24 cellular contexts compared by ENCODE assay signal in the genomic region with DNA sequence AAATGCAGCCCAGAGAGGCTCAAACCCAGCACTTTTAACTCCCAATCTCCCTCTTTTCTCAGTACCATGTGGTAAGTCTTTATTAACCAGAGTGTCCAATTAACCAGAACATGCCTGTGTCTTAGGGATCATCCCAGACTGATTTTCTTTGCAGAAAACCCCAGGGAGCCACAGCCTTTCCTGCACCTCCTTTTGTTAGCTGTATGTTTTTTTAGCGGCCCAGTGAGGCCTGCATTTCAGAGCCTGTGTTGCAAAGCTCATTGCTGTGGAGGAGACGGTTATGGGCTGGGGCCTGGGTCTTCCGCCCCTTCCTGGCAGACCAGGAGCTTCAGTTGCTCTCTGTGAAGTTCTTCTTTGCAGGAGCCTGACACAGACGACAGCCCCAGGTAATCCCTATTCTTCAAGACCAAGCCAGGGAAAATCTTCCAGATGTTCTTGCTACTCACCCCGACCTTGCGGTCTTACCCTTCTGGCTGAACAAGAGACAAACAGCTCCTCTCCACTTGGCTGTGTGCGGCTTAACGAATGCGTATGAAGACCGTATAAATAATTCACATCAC.
DNase-seq lines count a peak whose midpoint lies in the region; ATAC-seq and TF ChIP-seq lines count a peak whose summit lies in the region.
"Had no signal": no experiment of that assay in that cellular context is flagged by ENCODE, and none has a peak within 500 bp of the region (broad histone marks: within the 10 kb centered on the region; RNA-seq: fewer than 3 reads in every experiment).

No MANE protein-coding gene starts in this region.

- H3K27me3 Mint-ChIP-seq in H9 (ENCODE audit: low read depth): no peaks in the 10 kb centered on the region
- H3K27me3 Mint-ChIP-seq in WTC11 (ENCODE audit: low read depth): no peaks in the 10 kb centered on the region

- H3K27ac Mint-ChIP-seq in H9 (peak overlapping the region; percentile 62 to 97 (median 93)), WTC11 (peak overlapping the region; percentile 100)
- H3K27ac Mint-ChIP-seq: CD8-positive, alpha-beta memory T cell; T-cell had no signal

- no peak overlapping the region for H4K5ac ChIP-seq in H9 (ENCODE audit: insufficient read length, low read depth, low read length)

- H3K36me3 Mint-ChIP-seq in H9 (ENCODE audit: insufficient read depth in 1 of 3, low read depth in 3 of 3) (no peaks in the 10 kb centered on the region; a peak in 1 of 7 replicates), WTC11 (peaks cover 3% of the 10 kb centered on the region; the same call in 1 of the 2 replicates)
- H3K36me3 Mint-ChIP-seq: CD8-positive, alpha-beta memory T cell; T-cell had no signal

- H3K9me3 ChIP-seq in H9 (ENCODE audit: control insufficient read depth, low read depth, low read length) (no peaks in the 10 kb centered on the region), iPS-15b (ENCODE audit: control insufficient read depth, insufficient read depth, low read length) (no peaks in the 10 kb centered on the region)

- H2BK12ac ChIP-seq in H9 (ENCODE audit: insufficient read length, low read depth, low read length): no peak overlapping the region

- no peaks in the 10 kb centered on the region for H3K23me2 ChIP-seq in H9 (ENCODE audit: insufficient read length, low read depth, low read length, poor library complexity, severe bottlenecking)

- H4K8ac ChIP-seq in H9 (replicated peaks; ENCODE audit: insufficient read length, low read depth, low read length): no peak overlapping the region

- DNase-seq in H9 (peak; percentile 56), WTC11 (ENCODE audit: low spot score) (peak; percentile 30), retina (peak; percentile 79), hippocampal formation (lab: John Stamatoyannopoulos, UW) (no peak), NCI-H2196 treated with DMSO at 0.1 percent for 48 hours (lab: John Stamatoyannopoulos, UW; ENCODE audit: unreplicated experiment) (no peak)
- DNase-seq: CD8-positive, alpha-beta memory T cell; DMS153; DND-41; HCEC 1CT; Kasumi-1; NCI-H1092 treated with DMSO at 0.1 percent for 48 hours; NCI-H1436; NCI-H187; NCI-H2171 treated with DMSO at 0.1 percent for 48 hours; NCI-H524 treated with DMSO at 0.1 percent for 48 hours; NCI-H774; Right ventricle myocardium superior; RPMI8226; T-cell had no signal

- H3K4me3 Mint-ChIP-seq in H9: peak overlapping the region in 1 of 2 experiments; percentile 10; a peak in 2 of 5 replicates
- H3K4me3 Mint-ChIP-seq in WTC11: peak overlapping the region; percentile 26
- H3K4me3 Mint-ChIP-seq: CD8-positive, alpha-beta memory T cell; T-cell had no signal

- peak overlapping the region; percentile 2 for H3K4me2 ChIP-seq in H9 (ENCODE audit: insufficient read depth, insufficient read length, low read length)

- ATAC-seq in WTC11: peak; percentile 8
- no peak for ATAC-seq in HG03432 (IDR thresholded peaks at IDR 0.05; ENCODE audit: unreplicated experiment)
- ATAC-seq: HepG2, K562, T-cell had no signal

- TF ChIP-seq CTCF in H9 (conservative IDR thresholded peaks at IDR 0.05) (no peak), WTC11 (IDR thresholded peaks at IDR 0.05) (no peak)

- whole genome bisulfite sequencing in H9 (ENCODE audit: extremely low coverage, insufficient read length, low lambda C conversion rate): no CpG with 5 or more reads among the region's 10 CpGs

- no peaks in the 10 kb centered on the region for H3K36me3 ChIP-seq in iPS-15b (ENCODE audit: control insufficient read depth, insufficient read depth, low read length)

- H4K91ac ChIP-seq in H9 (ENCODE audit: insufficient read length, low read depth, low read length): no peak overlapping the region

- no peak overlapping the region for H2AK5ac ChIP-seq in H9 (ENCODE audit: insufficient read length, low read length)

- peaks cover 27% of the 10 kb centered on the region; the same call in 1 of the 2 replicates for H3K4me1 ChIP-seq in H9 (ENCODE audit: insufficient read depth, low read length)
- H3K4me1 ChIP-seq in iPS-15b (ENCODE audit: control insufficient read depth, insufficient read depth, low read length): peaks cover 45% of the 10 kb centered on the region

- no peak overlapping the region for H3K23ac ChIP-seq in H9 (ENCODE audit: insufficient read length, low read depth, low read length)

- H3K18ac ChIP-seq in H9 (ENCODE audit: insufficient read length, low read depth, low read length): no peak overlapping the region

- no peak overlapping the region for H3K4ac ChIP-seq in H9 (ENCODE audit: low read depth, low read length)

- POLR2A ChIA-PET in WTC11 (lab: Charles Lee): interaction anchor here (0.7 to 1.1 kb wide), 4 partner anchors 27 to 102 kb away, joined by 3 to 4 read pairs (median 4); no protein-coding TSS in a partner anchor

- peaks cover 82 to 87% of the 10 kb centered on the region in 2 experiments for H3K4me1 Mint-ChIP-seq in H9
- peaks cover 94% of the 10 kb centered on the region for H3K4me1 Mint-ChIP-seq in WTC11
- H3K4me1 Mint-ChIP-seq: CD8-positive, alpha-beta memory T cell; T-cell had no signal

- H3K9me3 Mint-ChIP-seq in H9 (no peaks in the 10 kb centered on the region), WTC11 (peaks cover 4% of the 10 kb centered on the region)
- H3K9me3 Mint-ChIP-seq: CD8-positive, alpha-beta memory T cell; T-cell had no signal

- no peak overlapping the region for H3K9ac ChIP-seq in H9 (ENCODE audit: extremely low read depth, insufficient read length, low read length)
- peak overlapping the region; percentile 63 for H3K9ac ChIP-seq in iPS-15b (ENCODE audit: low read depth, low read length)

- no peaks in the 10 kb centered on the region for H4K20me1 ChIP-seq in H9 (ENCODE audit: control insufficient read depth, insufficient read depth, insufficient read length)

- CTCF ChIA-PET in WTC11 (lab: Charles Lee): interaction anchor here (1.1 to 2.2 kb wide), 8 partner anchors 15 to 804 kb away, joined by 3 to 17 read pairs (median 4); no protein-coding TSS in a partner anchor

- no peaks in the 10 kb centered on the region for H3K79me1 ChIP-seq in H9 (ENCODE audit: insufficient read depth, low read depth, low read length, poor library complexity, severe bottlenecking)

- H3T11ph ChIP-seq in H9 (ENCODE audit: low read length): no peak overlapping the region

- no peak overlapping the region for H2BK120ac ChIP-seq in H9 (ENCODE audit: low read depth, low read length, poor library complexity, severe bottlenecking)

- H3K27me3 ChIP-seq in H9 (ENCODE audit: insufficient read depth, low read length) (no peaks in the 10 kb centered on the region), iPS-15b (ENCODE audit: control insufficient read depth, insufficient read depth, low read length) (no peaks in the 10 kb centered on the region)

- H2BK20ac ChIP-seq in H9 (ENCODE audit: low read depth, low read length, poor library complexity, severe bottlenecking): no peak overlapping the region

- H2BK15ac ChIP-seq in H9 (ENCODE audit: low read depth, low read length): no peak overlapping the region

- no peak overlapping the region for H3K4me3 ChIP-seq in iPS-15b (ENCODE audit: low read depth, low read length)
- H3K4me3 ChIP-seq: K562 had no signal

- no peaks in the 10 kb centered on the region for H3K79me2 ChIP-seq in H9 (ENCODE audit: insufficient read depth, low read length)

- H3K56ac ChIP-seq in H9 (ENCODE audit: insufficient read length, low read depth, low read length): no peak overlapping the region

- H2BK5ac ChIP-seq in H9 (ENCODE audit: insufficient read length, low read length): peak overlapping the region; percentile 10

- no peak overlapping the region for H3K14ac ChIP-seq in H9 (ENCODE audit: insufficient read depth, low read length)

- H2AFZ ChIP-seq in H9 (ENCODE audit: low read length): no peak overlapping the region

- peak overlapping the region; percentile 97 for H3K27ac ChIP-seq in H9 (ENCODE audit: insufficient read length, low read depth, low read length)
- H3K27ac ChIP-seq: C4-2B had no signal

TF ChIP-seq in WTC11, 78 proteins besides CTCF, POLR2A, EP300 and RAD21:
- TF ChIP-seq ETV6 (CRISPR knock-in tag; IDR thresholded peaks at IDR 0.05) (0 out of 2 replicates have a peak, but pooled peaks have one; percentile 25), SMAD4 (CRISPR knock-in tag; IDR thresholded peaks at IDR 0.05) (no peak)
TF ChIP-seq in WTC11: peak in this region for 1.

Comparison
In these comparisons a context has a peak if more than half of its experiments do, and no peak if none do; other contexts are left out.
1. DNase-seq: peak in H9 (single experiment), WTC11 (single experiment) and retina (single experiment); none in hippocampal formation (0 of 2) and NCI-H2196 treated with DMSO at 0.1 percent for 48 hours (single experiment).